ENCODE assay signal across 8 cellular contexts in the genomic region with DNA sequence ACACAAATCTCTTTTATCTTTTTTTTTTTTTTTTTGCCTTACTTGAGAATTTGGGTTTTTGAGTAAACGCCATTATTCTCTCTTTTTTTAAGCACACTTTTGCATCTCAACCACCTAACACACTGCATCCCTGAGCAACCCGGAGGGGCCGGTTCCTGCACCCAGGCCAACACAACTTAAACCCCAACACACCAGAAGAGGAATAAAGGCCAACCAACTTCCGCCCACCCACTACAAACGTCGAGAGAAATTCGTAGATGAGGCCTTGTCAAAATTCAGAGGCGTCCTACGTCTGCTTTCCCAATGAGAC. TPM values are rescaled to one million over a fixed set of nuclear protein-coding genes. Genes with fewer than 3 reads are reported as not detected.
DNase-seq lines count a peak whose midpoint lies in the region; ATAC-seq, FAIRE-seq and TF ChIP-seq lines count a peak whose summit lies in the region.

No MANE protein-coding gene starts in this region.

- no peaks in the 10 kb centered on the region for H3K27me3 Mint-ChIP-seq in type B pancreatic cell

- intact Hi-C loops in ascending aorta (cut with DNase I) (loop anchor here (10.0 kb wide), 2 partner anchors 120 to 390 kb away; a partner anchor contains a TSS), HepG2 (cut with micrococcal nuclease; ENCODE audit: unreplicated experiment) (loop anchor here (10.0 kb wide), 1 partner anchor 120 kb away; a partner anchor contains a TSS)

- WGBS in HepG2 (ENCODE audit: low lambda C conversion rate): under 1% methylated on average over 9 of the region's 9 CpGs

- H3K27me3 ChIP-seq in BJ (ENCODE audit: control insufficient read depth, insufficient read depth, low read length) (no peaks in the 10 kb centered on the region), ascending aorta (no peaks in the 10 kb centered on the region), HepG2 (ENCODE audit: control insufficient read depth in 1 of 2, insufficient read depth in 2 of 2, low read length in 2 of 2) (no peaks in the 10 kb centered on the region)

- peak overlapping the region; percentile 99 for H2AFZ ChIP-seq in HepG2 (ENCODE audit: low read length)

- in situ Hi-C loops in HepG2 (cut with HindIII; ENCODE audit: extremely low pct_ligation_motif_present, low pct_unique_long_range_greater_than_20kb): no loop called here

- POLR2A ChIA-PET in BJ (lab: Charles Lee) (no interaction called here), HepG2 (lab: Yijun Ruan, JAX) (no interaction called here)

- no peaks in the 10 kb centered on the region for H3K9me3 Mint-ChIP-seq in type B pancreatic cell

- no peak for TF ChIP-seq RAD21 in HepG2 (CRISPR knock-in tag; IDR thresholded peaks at IDR 0.05)

- H3K36me3 Mint-ChIP-seq in type B pancreatic cell: peaks cover 11% of the 10 kb centered on the region

- peak overlapping the region; percentile 89 for H3K4me2 ChIP-seq in HepG2 (ENCODE audit: low read depth, low read length)

- H3K36me3 ChIP-seq in BJ (ENCODE audit: control insufficient read depth, insufficient read depth, low read length) (peaks cover 1% of the 10 kb centered on the region; the same call in 1 of the 2 replicates), ascending aorta (peaks cover 0 to 3% of the 10 kb centered on the region in 2 donors), HepG2 (replicated peaks in 1 of 2; ENCODE audit: control insufficient read depth in 1 of 2, insufficient read depth in 2 of 2, low read length in 2 of 2) (peaks cover 1 to 22% of the 10 kb centered on the region in 2 experiments; a peak in 4 of 5 replicates)

- peaks cover 32% of the 10 kb centered on the region for H3K79me2 ChIP-seq in HepG2 (ENCODE audit: insufficient read depth, low read length)

- CTCF ChIA-PET in BJ (lab: Yijun Ruan, JAX) (no interaction called here), HepG2 (lab: Yijun Ruan, JAX; ENCODE audit: low intra/inter-chr PET ratio, low total read pairs) (no interaction called here)

- H3K9ac ChIP-seq in HepG2 (ENCODE audit: insufficient read depth, low read depth, low read length): peak overlapping the region; percentile 86

- no peaks in the 10 kb centered on the region for H4K20me1 ChIP-seq in HepG2 (ENCODE audit: insufficient read depth, low read length)

- BruUV-seq in HepG2 (replicated peaks; lab: Mats Ljungman, UMichigan): no TSS peak

- H3K4me3 Mint-ChIP-seq in type B pancreatic cell: peak overlapping the region; percentile 97

- H3K4me1 ChIP-seq in ascending aorta (peaks cover 0 to 3% of the 10 kb centered on the region in 2 donors), HepG2 (ENCODE audit: insufficient read depth, low read length) (peaks cover 29% of the 10 kb centered on the region)

- peak overlapping the region; percentile 95 for H3K27ac Mint-ChIP-seq in type B pancreatic cell

- H3K4me3 ChIP-seq in BJ (ENCODE audit: low read depth, low read length) (peak overlapping the region; percentile 97), ascending aorta (peak overlapping the region; percentile 64 to 71), HepG2 (replicated peaks in 1 of 3; ENCODE audit: insufficient read depth in 1 of 3, low read depth in 2 of 3, low read length in 3 of 3) (peak overlapping the region; percentile 84 to 96 (median 84))

- TF ChIP-seq CTCF in BJ (IDR thresholded peaks at IDR 0.05; ENCODE audit: insufficient read depth, low read depth, low read length) (no peak), ascending aorta (IDR thresholded peaks at IDR 0.05) (no peak), HepG2 (CRISPR knock-in tag; IDR thresholded peaks at IDR 0.05) (no peak), type B pancreatic cell (conservative IDR thresholded peaks at IDR 0.05) (no peak)

- TF ChIP-seq EP300 in HepG2 (IDR thresholded peaks at IDR 0.05; ENCODE audit: low read depth in 2 of 2, low read length in 2 of 2): no peak
- TF ChIP-seq EP300 in HepG2 (CRISPR knock-in tag; IDR thresholded peaks at IDR 0.05; ENCODE audit: borderline replicate concordance): no peak

- H3K9me3 ChIP-seq in ascending aorta (no peaks in the 10 kb centered on the region), HepG2 (ENCODE audit: low read length) (no peaks in the 10 kb centered on the region)

- FAIRE-seq in HepG2 (lab: Jason Lieb, UNC): no peak

- peaks cover 9% of the 10 kb centered on the region for H3K4me1 Mint-ChIP-seq in type B pancreatic cell (ENCODE audit: unreplicated experiment)

- ATAC-seq in HG02588 (IDR thresholded peaks at IDR 0.05; ENCODE audit: unreplicated experiment) (peak; percentile 19), HepG2 (peak; percentile 43), HG03354 (IDR thresholded peaks at IDR 0.05; ENCODE audit: poor library complexity, severe bottlenecking, unreplicated experiment) (no peak)
- ATAC-seq in activated CD4-positive, CD25-positive, alpha-beta regulatory T cell treated with anti-CD3 and anti-CD28 coated beads, Interleukin-2, amount 50 U/mL, for 24 hours: no peak

- H3K27ac ChIP-seq in ascending aorta (no peak overlapping the region), HepG2 (ENCODE audit: extremely low read length, insufficient read depth, low read length) (peak overlapping the region; percentile 86)

- no peak for TF ChIP-seq POLR2A in HepG2 (IDR thresholded peaks at IDR 0.05; ENCODE audit: insufficient read depth in 1 of 2, low read depth in 2 of 2, low read length in 2 of 2)

- DNase-seq in BJ (ENCODE audit: low read depth): no peak
- DNase-seq in ascending aorta (ENCODE audit: low spot score in 2 of 2): no peak
- no peak for DNase-seq in HepG2 (ENCODE audit: low spot score)
- no peak for DNase-seq in type B pancreatic cell (ENCODE audit: extremely low spot score, unreplicated experiment)
- no peak for DNase-seq in NCI-H146 treated with DMSO at 0.1 percent for 48 hours (lab: John Stamatoyannopoulos, UW; ENCODE audit: unreplicated experiment)

TF ChIP-seq in HepG2, 621 proteins besides CTCF, POLR2A, EP300 and RAD21:
- peak; percentile 19; the same call in 1 of the 2 replicates for TF ChIP-seq ELF3 (CRISPR knock-in tag; IDR thresholded peaks at IDR 0.05)
- TF ChIP-seq, protein P1, sequence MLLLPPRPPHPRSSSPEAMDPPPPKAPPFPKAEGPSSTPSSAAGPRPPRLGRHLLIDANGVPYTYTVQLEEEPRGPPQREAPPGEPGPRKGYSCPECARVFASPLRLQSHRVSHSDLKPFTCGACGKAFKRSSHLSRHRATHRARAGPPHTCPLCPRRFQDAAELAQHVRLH (CRISPR knock-in tag; IDR thresholded peaks at IDR 0.05; ENCODE audit: borderline replicate concordance, low read depth): 0 out of 2 replicates have a peak, but pooled peaks have one; percentile 1
- TF ChIP-seq KMT2A (CRISPR knock-in tag; IDR thresholded peaks at IDR 0.05): no peak
- 0 out of 2 replicates have a peak, but pooled peaks have one; percentile 10 for TF ChIP-seq THAP11 (CRISPR knock-in tag; IDR thresholded peaks at IDR 0.05)
- TF ChIP-seq RBM39 (IDR thresholded peaks at IDR 0.05; ENCODE audit: low read depth, low read length, poor library complexity, severe bottlenecking): no peak
- TF ChIP-seq GABPA (IDR thresholded peaks at IDR 0.05; ENCODE audit: low read depth, low read length): no peak
- peak; percentile 36; the same call in 1 of the 2 replicates for TF ChIP-seq GABPA (CRISPR knock-in tag; IDR thresholded peaks at IDR 0.05; ENCODE audit: low read depth)
- TF ChIP-seq ZNF772 (CRISPR knock-in tag; IDR thresholded peaks at IDR 0.05): no peak
- TF ChIP-seq HIVEP1 (CRISPR knock-in tag; IDR thresholded peaks at IDR 0.05): no peak
- peak; percentile 31; the same call in 1 of the 2 replicates for TF ChIP-seq ELF1 (CRISPR knock-in tag; IDR thresholded peaks at IDR 0.05)

RNA-seq across cellular contexts. Expression of a gene that starts 0.4 kb away (rescaled TPM):
- polyA plus RNA-seq in BJ (2011; rRNA removed) (33.5 and 45.3 TPM in 2 replicates), HepG2 (2011; rRNA removed) (23.1 and 43.5 TPM in 2 replicates)
- polyA minus RNA-seq in BJ (2011; rRNA and poly(A)+ RNA removed): 14.4 and 19.0 TPM in 2 replicates
- total RNA-seq in ascending aorta (not detected), HepG2 (2016; rRNA removed; fragmentation: Illumina TruSeq; extraction: Trizol) (80.9 and 108 TPM in 2 replicates), type B pancreatic cell (ENCODE audit: low replicate concordance) (24.6 and 63.0 TPM in 2 replicates)
- total RNA-seq in HepG2 (2016; cell fraction: cytosol; rRNA removed; fragmentation: Illumina TruSeq; extraction: Trizol; ENCODE audit: low read depth): 19.0 and 20.1 TPM in 2 replicates
- 81.5 and 103 TPM in 2 replicates for total RNA-seq in HepG2 (2016; cell fraction: insoluble cytoplasmic fraction; rRNA removed; fragmentation: Illumina TruSeq; extraction: Trizol)
- 34.7 and 37.4 TPM in 2 replicates for total RNA-seq in HepG2 (2016; cell fraction: membrane; rRNA removed; fragmentation: Illumina TruSeq; extraction: Trizol)
- 37.3 and 44.7 TPM in 2 replicates for total RNA-seq in HepG2 (2016; cell fraction: nucleus; rRNA removed; fragmentation: Illumina TruSeq; extraction: Trizol)
- polyA plus RNA-seq in HepG2 (2011; cell fraction: cytosol; rRNA removed): 36.5 and 37.2 TPM in 2 replicates
- polyA plus RNA-seq in HepG2 (2011; cell fraction: nucleus; rRNA removed): 12.3 and 17.7 TPM in 2 replicates
- 26.2 and 56.3 TPM in 2 replicates for polyA plus RNA-seq in HepG2 (2012)
- polyA plus RNA-seq in HepG2 (2016; cell fraction: cytosol; fragmentation: Illumina TruSeq; extraction: Trizol; ENCODE audit: low read depth): 18.4 and 19.2 TPM in 2 replicates
- polyA plus RNA-seq in HepG2 (2016; cell fraction: insoluble cytoplasmic fraction; fragmentation: Illumina TruSeq; extraction: Trizol; ENCODE audit: low read depth): 110 and 112 TPM in 2 replicates
- 29.0 and 31.7 TPM in 2 replicates for polyA plus RNA-seq in HepG2 (2016; cell fraction: membrane; fragmentation: Illumina TruSeq; extraction: Trizol; ENCODE audit: low read depth)
- polyA plus RNA-seq in HepG2 (2016; cell fraction: nucleus; fragmentation: Illumina TruSeq; extraction: Trizol; ENCODE audit: insufficient read depth, low read depth): 46.6 and 46.9 TPM in 2 replicates
- 24.1 and 72.0 TPM in 2 replicates for polyA minus RNA-seq in HepG2 (2011; rRNA and poly(A)+ RNA removed; ENCODE audit: low replicate concordance)
- polyA minus RNA-seq in HepG2 (2011; cell fraction: cytosol; rRNA and poly(A)+ RNA removed): 31.1 and 39.1 TPM in 2 replicates
- polyA minus RNA-seq in HepG2 (2011; cell fraction: nucleus; rRNA and poly(A)+ RNA removed): 32.8 and 43.8 TPM in 2 replicates

Comparison
In these comparisons a context has a peak if more than half of its experiments do, and no peak if none do; other contexts are left out.
1. ATAC-seq: peak in HG02588 (single experiment) and HepG2 (single experiment); none in activated CD4-positive, CD25-positive, alpha-beta regulatory T cell treated with anti-CD3 and anti-CD28 coated beads, Interleukin-2, amount 50 U/mL, for 24 hours (0 of 2) and HG03354 (single experiment).
2. RNA of a gene that starts 0.4 kb away (total RNA-seq): 19.0 to 108 TPM in HepG2 and 24.6 to 63.0 TPM in type B pancreatic cell; not detected in ascending aorta (single experiment); every median in the first group is over 10 times any median in the second.
3. Peak in every context shown above with its lines, with median percentiles within 50 percentile points of each other: H3K4me3 ChIP-seq.